In the genomic region with DNA sequence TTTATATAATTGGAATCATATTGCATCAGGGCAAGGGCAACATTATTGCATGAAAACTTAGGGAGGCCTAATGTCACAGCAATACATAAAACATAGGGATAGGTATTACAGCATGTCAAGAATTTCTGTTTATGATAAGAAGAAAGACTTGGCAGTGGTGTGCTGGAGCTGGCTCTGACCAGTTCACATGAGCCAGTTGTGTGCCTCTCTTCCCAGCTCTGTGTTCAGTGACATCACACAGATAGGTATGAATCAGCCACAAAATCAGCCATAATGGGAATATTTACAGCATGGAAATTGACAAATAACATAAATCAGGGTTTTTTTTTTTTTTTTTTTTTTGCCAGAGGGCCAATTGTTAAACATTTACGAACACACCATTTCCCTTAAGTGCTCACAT, we compare ENCODE assay signal across 29 cellular contexts. TPM values are rescaled to one million over a fixed set of nuclear protein-coding genes. Genes with fewer than 3 reads are reported as not detected.
"Had no signal": no experiment of that assay in that cellular context is flagged by ENCODE, and none has a peak within 500 bp of the region (broad histone marks: within the 10 kb centered on the region; RNA-seq: fewer than 3 reads in every experiment).

No MANE protein-coding gene starts in this region.

- H3K9me3 ChIP-seq: spleen, testis, tibial nerve, upper lobe of right lung, vagina had no signal

- H3K4me3 ChIP-seq: esophagus muscularis mucosa, heart left ventricle, spleen, testis, tibial nerve, upper lobe of right lung, vagina had no signal

- H3K4me1 ChIP-seq: esophagus muscularis mucosa, heart left ventricle, spleen, testis, tibial nerve, upper lobe of right lung, vagina had no signal

- H3K27me3 ChIP-seq: esophagus muscularis mucosa, heart left ventricle, spleen, testis, tibial nerve, upper lobe of right lung, vagina had no signal

- ATAC-seq: heart left ventricle; natural killer cell; sciatic nerve; stimulated activated naive B cell treated with anti-CD40 and anti-IgM and Interleukin-4, amounts not matched to agents 10 μg/mL and 1 μg/mL and 100 μg/mL, for 72 hours; stimulated activated naive CD8-positive, alpha-beta T cell treated with anti-CD3 and anti-CD28 coated beads, Interleukin-15, amount 100 ng/mL, for 72 hours; upper lobe of right lung had no signal

- H3K27ac ChIP-seq: esophagus muscularis mucosa, heart left ventricle, spleen, testis, tibial nerve, upper lobe of right lung, vagina had no signal

- DNase-seq: effector memory CD4-positive, alpha-beta T cell; heart left ventricle; hippocampal formation; kidney glomerular epithelial cell; mammary epithelial cell; natural killer cell; posterior cingulate gyrus; spleen; stimulated activated CD4-positive, alpha-beta T cell treated with anti-CD3 and anti-CD28 coated beads, Interleukin-15, amount 100 ng/mL, for 24 hours; stimulated activated CD4-positive, alpha-beta T cell treated with anti-CD3 and anti-CD28 coated beads, Interleukin-1b, Interleukin-23, amount 100 ng/mL, for 48 hours; stimulated activated CD4-positive, alpha-beta T cell treated with anti-CD3 and anti-CD28 coated beads, Interleukin-4, amount 100 ng/mL, for 4 hours; stimulated activated naive B cell treated with anti-CD40 and anti-IgM and Interleukin-4, amounts not matched to agents 10 μg/mL and 1 μg/mL and 100 μg/mL, for 72 hours; stimulated activated naive CD8-positive, alpha-beta T cell treated with anti-CD3 and anti-CD28 coated beads, Interleukin-15, amount 100 ng/mL, for 72 hours; testis; upper lobe of right lung had no signal

- H3K36me3 ChIP-seq: esophagus muscularis mucosa, heart left ventricle, spleen, tibial nerve, upper lobe of right lung, vagina had no signal

RNA-seq across cellular contexts. Expression of gene ACSM4, which starts 32.0 kb away (rescaled TPM):
- total RNA-seq: esophagus muscularis mucosa, frontal cortex, glomerular endothelial cell, heart left ventricle, liver, mammary epithelial cell, mucosa of gallbladder, myocyte, natural killer cell, neural crest cell, osteocyte, pulmonary artery endothelial cell, sciatic nerve, skeletal muscle tissue, spleen, subcutaneous adipose tissue, tibial nerve, upper lobe of right lung, vagina had no signal
- polyA plus RNA-seq: heart left ventricle, liver, mammary epithelial cell, spleen had no signal
